Comparison of ENCODE assay signal across 33 cellular contexts in genomic region chr1:60348884-60349283, GRCh38.
"Had no signal": no experiment of that assay in that cellular context is flagged by ENCODE, and none has a peak within 500 bp of the region (broad histone marks: within the 10 kb centered on the region; RNA-seq: fewer than 3 reads in every experiment).

No MANE protein-coding gene starts in this region.

- ATAC-seq: activated naive CD4-positive, alpha-beta T cell treated with anti-CD3 and anti-CD28 coated beads, Interleukin-2, amount 50 U/mL, for 72 hours; activated naive CD8-positive, alpha-beta T cell treated with anti-CD3 and anti-CD28 coated beads, Interleukin-2, amount 50 U/mL, for 24 hours; activated T-cell treated with anti-CD3 and anti-CD28 coated beads, Interleukin-2, amount 50 U/mL, for 4 hours; activated T-cell treated with anti-CD3 and anti-CD28 coated beads, Interleukin-2, amount 50 U/mL, for 72 hours; activated T-helper 17 cell treated with anti-CD3 and anti-CD28 coated beads, Interleukin-2, amount 50 U/mL, for 72 hours; body of pancreas had no signal

- H3K27ac ChIP-seq: adrenal gland, ascending aorta, body of pancreas, brain microvascular endothelial cell, breast epithelium, cardiac muscle cell had no signal

- H3K4me3 ChIP-seq: adrenal gland, ascending aorta, body of pancreas, breast epithelium, cardiac muscle cell had no signal

- H3K9me3 ChIP-seq: adrenal gland, ascending aorta, body of pancreas, breast epithelium had no signal

- H3K27me3 ChIP-seq: adrenal gland, ascending aorta, body of pancreas, brain microvascular endothelial cell, breast epithelium, cardiac muscle cell had no signal

- FAIRE-seq: astrocyte, bronchial epithelial cell had no signal

- DNase-seq: activated effector memory CD4-positive, alpha-beta T cell treated with anti-CD3 and anti-CD28 coated beads, Interleukin-2, amount 50 U/mL, for 16 hours; activated effector memory CD4-positive, alpha-beta T cell treated with Interleukin-2 at 50 U/mL for 16 hours; activated gamma-delta T cell; activated gamma-delta T cell treated with Interleukin-2 at 50 U/mL for 16 hours; activated naive CD4-positive, alpha-beta T cell; activated naive CD4-positive, alpha-beta T cell treated with anti-CD3 and anti-CD28 coated beads for 36 hours; activated naive CD4-positive, alpha-beta T cell treated with anti-CD3 and anti-CD28 coated beads, Interleukin-2, amount 10 ng/mL, durations not matched to agents 7 days and 5 days; activated naive CD4-positive, alpha-beta T cell treated with anti-CD3 and anti-CD28 coated beads, Interleukin-2, amount 50 U/mL, for 16 hours; activated naive CD4-positive, alpha-beta T cell treated with Interleukin-2 at 50 U/mL for 16 hours; activated naive CD8-positive, alpha-beta T cell treated with anti-CD3 and anti-CD28 coated beads for 36 hours; activated naive CD8-positive, alpha-beta T cell treated with anti-CD3 and anti-CD28 coated beads, Interleukin-2, amount 10 ng/mL, durations not matched to agents 7 days and 5 days; activated naive CD8-positive, alpha-beta T cell treated with anti-CD3 and anti-CD28 coated beads, Interleukin-2, amount 50 U/mL, for 24 hours; activated T-cell treated with anti-CD3 and anti-CD28 coated beads, Interleukin-2, amount 50 U/mL, for 24 hours; activated T-cell treated with anti-CD3 and anti-CD28 coated beads, Interleukin-2, amount 50 U/mL, for 4 hours; activated T-cell treated with anti-CD3 and anti-CD28 coated beads, Interleukin-2, amount 50 U/mL, for 48 hours; activated T-cell treated with anti-CD3 and anti-CD28 coated beads, Interleukin-2, amount 50 U/mL, for 72 hours; adrenal gland; amniotic stem cell; amygdala; anterior cingulate cortex; aorta; body of pancreas; brain microvascular endothelial cell; caudate nucleus; central memory CD4-positive, alpha-beta T cell; cerebellar nuclear complex had no signal

- H3K36me3 ChIP-seq: adrenal gland, ascending aorta, brain microvascular endothelial cell, breast epithelium, cardiac muscle cell had no signal

- H3K4me1 ChIP-seq: adrenal gland, ascending aorta, body of pancreas, breast epithelium had no signal
